ENCODE assay signal across 21 cellular contexts in the genomic region with DNA sequence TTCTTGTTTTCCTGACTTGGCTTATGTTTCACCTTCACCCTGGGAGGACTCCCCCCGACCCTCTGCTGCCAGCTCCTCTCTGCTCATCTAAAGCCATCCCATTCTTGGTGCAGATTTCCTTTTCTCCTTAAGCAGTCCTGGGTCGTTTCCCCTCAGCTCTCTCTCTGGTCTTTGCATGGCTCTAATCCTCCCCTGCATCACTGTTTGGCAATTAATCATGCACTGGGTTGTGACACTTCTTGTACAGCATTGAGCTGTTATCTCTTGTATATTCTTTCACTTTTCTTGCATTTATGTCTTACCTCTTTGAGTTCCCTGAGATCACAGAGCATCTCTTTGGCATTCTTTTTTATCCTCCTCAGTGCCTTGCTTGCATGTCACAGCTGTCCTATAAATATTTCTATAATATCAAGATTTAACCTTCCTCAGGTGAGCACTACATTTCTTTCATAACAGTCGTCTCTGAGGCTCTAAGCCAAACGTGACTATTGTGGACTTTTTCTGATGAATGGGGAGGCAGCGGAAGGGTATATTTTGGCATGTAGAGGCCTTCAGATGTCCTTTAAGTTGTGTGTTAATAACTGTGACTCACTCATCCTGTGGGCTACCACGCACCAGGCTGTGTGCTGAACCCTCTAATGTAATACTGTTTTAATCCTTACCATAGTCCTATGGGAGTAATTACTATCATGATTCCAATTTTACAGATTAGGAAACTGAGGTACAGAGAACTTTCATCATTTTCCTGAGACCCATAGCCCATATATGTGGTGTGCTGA.
"Had no signal": no experiment of that assay in that cellular context is flagged by ENCODE, and none has a peak within 500 bp of the region (broad histone marks: within the 10 kb centered on the region; RNA-seq: fewer than 3 reads in every experiment).

No MANE protein-coding gene starts in this region.

- H3K4me1 ChIP-seq: esophagus squamous epithelium, foreskin keratinocyte, left lung, prostate gland, right atrium auricular region, thyroid gland, uterus had no signal

- H3K4me3 ChIP-seq: esophagus squamous epithelium, left lung, prostate gland, right atrium auricular region, thyroid gland, uterus had no signal

- H3K36me3 ChIP-seq: esophagus squamous epithelium, left lung, prostate gland, right atrium auricular region, thyroid gland, uterus had no signal

- H3K27me3 ChIP-seq: esophagus squamous epithelium, foreskin keratinocyte, left lung, right atrium auricular region, thyroid gland, uterus had no signal

- DNase-seq: activated B cell treated with CpG ODN at 0.5 μM for 24 hours; activated CD4-positive, alpha-beta memory T cell treated with anti-CD3 and anti-CD28 coated beads, Interleukin-2, amount 10 ng/mL, durations not matched to agents 7 days and 5 days; activated CD4-positive, alpha-beta T cell treated with anti-CD3 and anti-CD28 coated beads for 4 hours; activated CD8-positive, alpha-beta memory T cell treated with anti-CD3 and anti-CD28 coated beads, Interleukin-2, amount 10 ng/mL, durations not matched to agents 7 days and 5 days; activated naive CD4-positive, alpha-beta T cell treated with Interleukin-2 at 50 U/mL for 16 hours; activated naive CD8-positive, alpha-beta T cell treated with anti-CD3 and anti-CD28 coated beads, Interleukin-2, amount 10 ng/mL, durations not matched to agents 7 days and 5 days; anterior cingulate cortex; effector CD8-positive, alpha-beta T cell; esophagus squamous epithelium; foreskin keratinocyte; glutamatergic neuron; kidney; left lung; occipital lobe; stimulated activated CD4-positive, alpha-beta T cell treated with anti-CD3 and anti-CD28 coated beads, Interleukin-2, amount 100 ng/mL, for 24 hours; stimulated activated naive CD4-positive, alpha-beta T cell treated with Interleukin-2 at 50 U/mL for 16 hours; thyroid gland; uterus had no signal

- ATAC-seq: activated CD8-positive, alpha-beta memory T cell treated with anti-CD3 and anti-CD28 coated beads, Interleukin-2, amount 10 ng/mL, durations not matched to agents 7 days and 5 days; activated T-helper 17 cell treated with anti-CD3 and anti-CD28 coated beads, Interleukin-2, amount 50 U/mL, for 72 hours; foreskin keratinocyte; left lung had no signal

- H3K27ac ChIP-seq: esophagus squamous epithelium, foreskin keratinocyte, left lung, prostate gland, right atrium auricular region, thyroid gland, uterus had no signal

- H3K9me3 ChIP-seq: prostate gland, right atrium auricular region, thyroid gland, uterus had no signal
